In the genomic region with DNA sequence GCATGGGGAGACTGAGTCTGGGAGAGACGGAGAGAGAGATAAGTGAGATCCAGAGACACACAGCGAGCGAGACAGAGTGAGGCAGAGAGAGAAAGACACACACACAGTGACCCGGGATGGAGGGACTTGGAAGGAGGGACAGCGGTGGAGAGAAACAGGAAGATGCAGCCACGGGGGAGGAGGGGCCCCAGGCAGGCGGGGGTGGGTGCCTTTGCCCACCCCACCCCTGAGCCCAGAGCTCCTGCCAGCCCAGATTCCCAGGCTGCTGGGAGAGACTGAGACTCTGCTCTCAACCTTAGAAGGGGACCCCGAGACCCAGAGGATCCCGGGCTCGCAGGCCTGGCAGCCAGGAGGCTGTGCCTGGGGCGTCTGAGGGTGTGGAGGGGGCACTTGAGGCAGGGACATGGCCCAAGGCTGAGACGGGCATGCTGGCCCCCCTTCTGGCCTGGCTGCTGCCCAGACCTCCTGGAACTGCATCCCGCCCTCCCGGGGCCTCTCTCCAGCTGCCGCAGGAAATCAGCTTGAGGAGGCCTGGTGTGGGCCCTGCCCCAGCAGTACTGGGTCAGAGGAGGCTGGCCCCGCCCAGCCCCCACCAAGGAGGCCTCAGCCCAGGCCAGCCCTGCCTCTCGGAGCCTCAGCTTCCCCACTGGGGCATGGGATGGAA, we compare ENCODE assay signal across 8 cellular contexts. TPM values are rescaled to one million over a fixed set of nuclear protein-coding genes. Genes with fewer than 3 reads are reported as not detected.
DNase-seq lines count a peak whose midpoint lies in the region; ATAC-seq and TF ChIP-seq lines count a peak whose summit lies in the region.

No MANE protein-coding gene starts in this region.

- H3K27me3 ChIP-seq in HUES48 (ENCODE audit: control insufficient read depth, insufficient read depth, low read length) (no peaks in the 10 kb centered on the region), right lobe of liver (no peaks in the 10 kb centered on the region), H7 (ENCODE audit: control insufficient read depth, insufficient read depth, low read length) (no peaks in the 10 kb centered on the region)

- TF ChIP-seq CTCF in choroid plexus epithelial cell (conservative IDR thresholded peaks at IDR 0.05; ENCODE audit: low read depth, low read length) (no peak), right lobe of liver (IDR thresholded peaks at IDR 0.05) (no peak)

- H3K9ac ChIP-seq in HUES48 (ENCODE audit: low read depth, low read length) = no peak overlapping the region

- H3K36me3 ChIP-seq in HUES48 (ENCODE audit: control insufficient read depth, insufficient read depth, low read length) = peaks cover 12% of the 10 kb centered on the region; the same call in 1 of the 2 replicates
- H3K36me3 ChIP-seq in right lobe of liver = no peaks in the 10 kb centered on the region
- H3K36me3 ChIP-seq in H7 (replicated peaks; ENCODE audit: control insufficient read depth, insufficient read depth, low read length) = peaks cover 5% of the 10 kb centered on the region

- H3K4me3 ChIP-seq in HUES48 (ENCODE audit: low read depth, low read length) (no peak overlapping the region), choroid plexus epithelial cell (ENCODE audit: low read depth, low read length) (no peak overlapping the region), right lobe of liver (no peak overlapping the region), H7 (ENCODE audit: insufficient read depth, low read depth, low read length) (no peak overlapping the region)

- DNase-seq in choroid plexus epithelial cell (ENCODE audit: low read depth) (peak; percentile 77), right lobe of liver (peak in 2 of 3 donors; percentile 55 to 63), stromal cell of bone marrow (ENCODE audit: low read depth) (peak; percentile 69), SW 1271 (lab: John Stamatoyannopoulos, UW) (no peak), H7 (no peak), GF-D8 (lab: John Stamatoyannopoulos, UW) (no peak)

- intact Hi-C loops in right lobe of liver (cut with DNase I) = no loop called here

- no peak for TF ChIP-seq POLR2A in right lobe of liver (IDR thresholded peaks at IDR 0.05)

- H3K27ac ChIP-seq in HUES48 (ENCODE audit: low read depth, low read length) (peak overlapping the region; percentile 12), right lobe of liver (peak overlapping the region in 1 of 3 donors; percentile 51)

- H3K4me1 ChIP-seq in HUES48 (ENCODE audit: control insufficient read depth, insufficient read depth, low read length) (no peaks in the 10 kb centered on the region), right lobe of liver (no peaks in the 10 kb centered on the region)

- ATAC-seq in right lobe of liver (peak; percentile 64 to 67 (median 66)), GM19455 (IDR thresholded peaks at IDR 0.05; ENCODE audit: unreplicated experiment) (no peak)

- WGBS in right lobe of liver (ENCODE audit: insufficient coverage, low coverage, low lambda C conversion rate, missing lambda C conversion rate) = 47% methylated on average over 9 of the region's 17 CpGs

- H3K9me3 ChIP-seq in HUES48 (ENCODE audit: control insufficient read depth, insufficient read depth, low read length) = no peaks in the 10 kb centered on the region
- H3K9me3 ChIP-seq in right lobe of liver = no peaks in the 10 kb centered on the region

RNA-seq across cellular contexts. Expression of a gene that starts 18.1 kb away (rescaled TPM):
- total RNA-seq in right lobe of liver = not detected
- total RNA-seq in H7 (2014; rRNA removed; shearing (Covaris generic)) = not detected in 2 replicates

RNA-seq across cellular contexts. Expression of a gene that starts 32.6 kb away (rescaled TPM):
- not detected for total RNA-seq in right lobe of liver
- total RNA-seq in H7 (2014; rRNA removed; shearing (Covaris generic)) = 0.17 TPM in 1 of 2 replicates, not detected in the other

RNA-seq across cellular contexts. Expression of a gene that starts 45.4 kb away (rescaled TPM):
- 10 to 100 TPM; 27.0 to 48.8 (median 29.6) TPM for total RNA-seq in right lobe of liver
- 59.0 and 70.4 TPM in 2 replicates for total RNA-seq in H7 (2014; rRNA removed; shearing (Covaris generic))

Comparison
In these comparisons a context has a peak if more than half of its experiments do, and no peak if none do; other contexts are left out.
1. DNase-seq: peak in choroid plexus epithelial cell (single experiment), right lobe of liver (2 of 3) and stromal cell of bone marrow (single experiment); none in SW 1271 (0 of 2), H7 (single experiment) and GF-D8 (single experiment).